In the genomic region with DNA sequence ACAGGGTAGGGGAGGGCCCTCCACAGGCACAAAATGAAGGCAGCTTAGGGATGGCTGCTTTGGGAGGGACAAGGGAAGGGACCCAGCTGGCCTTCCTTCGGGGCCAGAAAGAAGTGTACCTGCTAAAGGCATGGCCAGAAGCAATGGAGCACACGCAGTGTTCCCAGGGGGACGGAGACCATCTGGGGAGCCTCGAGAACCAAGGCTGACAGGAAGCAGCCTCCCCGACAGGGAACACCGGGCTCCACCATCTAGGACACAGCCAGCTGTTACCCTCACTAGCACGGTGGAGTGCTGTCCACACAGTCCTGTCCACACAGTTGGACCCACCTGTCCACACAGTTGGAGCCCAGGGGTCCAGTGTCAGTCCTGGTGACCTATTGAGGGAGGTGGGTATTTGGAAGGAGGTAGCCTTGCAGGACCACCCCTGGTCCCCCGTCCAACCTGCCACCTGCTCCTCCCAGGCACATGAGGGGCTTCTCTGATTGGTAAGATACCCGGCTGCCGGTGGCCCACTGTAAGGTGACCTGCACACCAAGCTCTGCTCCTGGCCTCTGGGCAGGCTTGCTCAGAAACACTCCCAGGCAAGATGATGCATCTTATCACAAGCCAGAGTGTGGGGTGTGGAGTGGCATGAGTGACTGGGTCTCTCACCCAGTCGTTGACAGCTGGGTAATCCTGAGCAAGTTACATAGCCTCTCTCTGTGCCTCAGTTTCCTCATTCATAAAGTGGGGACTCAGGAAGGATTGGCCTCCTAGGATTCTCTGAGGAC, we compare ENCODE assay signal across 11 cellular contexts. TPM values are rescaled to one million over a fixed set of nuclear protein-coding genes. Genes with fewer than 3 reads are reported as not detected.
A peak's percentile ranks its signal among the peaks of the same experiment; 100 is the strongest.
DNase-seq lines count a peak whose midpoint lies in the region; ATAC-seq and TF ChIP-seq lines count a peak whose summit lies in the region.
"Had no signal": no experiment of that assay in that cellular context is flagged by ENCODE, and none has a peak within 500 bp of the region (broad histone marks: within the 10 kb centered on the region; RNA-seq: fewer than 3 reads in every experiment).

No MANE protein-coding gene starts in this region.

- no peak overlapping the region for H2AFZ ChIP-seq in trophoblast cell (ENCODE audit: insufficient read depth, low read length, poor library complexity)

- no peak for TF ChIP-seq CTCF in Panc1 (IDR thresholded peaks at IDR 0.05)
- TF ChIP-seq CTCF in dorsolateral prefrontal cortex (IDR thresholded peaks at IDR 0.05 in 54 of 56, conservative IDR thresholded peaks at IDR 0.05 in 2 of 56; ENCODE audit: low read depth in 1 of 56, partially characterized antibody in 56 of 56): no peak

- no peak overlapping the region for H4K8ac ChIP-seq in trophoblast cell (ENCODE audit: low read depth, low read length)

- no peak overlapping the region for H3K23ac ChIP-seq in trophoblast cell (ENCODE audit: low read length)

- no peaks in the 10 kb centered on the region for H3K9me3 Mint-ChIP-seq in CD4-positive, alpha-beta memory T cell

- no peak overlapping the region for H4K12ac ChIP-seq in trophoblast cell (ENCODE audit: low read depth, low read length)

- no peaks in the 10 kb centered on the region for H3K27me3 Mint-ChIP-seq in CD4-positive, alpha-beta memory T cell

- H3K79me1 ChIP-seq in trophoblast cell (ENCODE audit: low read length): peaks cover 2% of the 10 kb centered on the region

- H2BK120ac ChIP-seq in trophoblast cell (ENCODE audit: insufficient read depth, low read length, poor library complexity): peak overlapping the region; percentile 30

- H3K36me3 ChIP-seq in CD4-positive, alpha-beta memory T cell (ENCODE audit: insufficient read depth, low read length): no peaks in the 10 kb centered on the region
- H3K36me3 ChIP-seq in Panc1 (ENCODE audit: control insufficient read depth, insufficient read depth, low read length): no peaks in the 10 kb centered on the region
- no peaks in the 10 kb centered on the region for H3K36me3 ChIP-seq in trophoblast cell (ENCODE audit: control insufficient read depth in 1 of 2, insufficient read depth in 2 of 2, low read length in 2 of 2)

- peaks cover 25% of the 10 kb centered on the region for H3K4me1 ChIP-seq in CD4-positive, alpha-beta memory T cell (ENCODE audit: insufficient read depth, low read length)
- H3K4me1 ChIP-seq in Panc1 (ENCODE audit: control insufficient read depth, insufficient read depth, low read length) (peaks cover 81% of the 10 kb centered on the region), trophoblast cell (ENCODE audit: control insufficient read depth in 1 of 2, insufficient read depth in 2 of 2, low read length in 2 of 2) (peaks cover 18 to 25% of the 10 kb centered on the region in 2 experiments)

- intact Hi-C loops in CD4-positive, alpha-beta memory T cell (cut with micrococcal nuclease): no loop called here
- intact Hi-C loops in Panc1 (cut with micrococcal nuclease; ENCODE audit: unreplicated experiment) (no loop called here), dorsolateral prefrontal cortex (cut with DNase I) (no loop called here)

- H3K18ac ChIP-seq in trophoblast cell (ENCODE audit: low read length): peak overlapping the region; percentile 57

- peak overlapping the region; percentile 6 for H2AK5ac ChIP-seq in trophoblast cell (ENCODE audit: low read length)

- H3K14ac ChIP-seq in trophoblast cell (ENCODE audit: low read length): no peak overlapping the region

- in situ Hi-C loops in Panc1 (cut with HindIII; ENCODE audit: low pct_unique_long_range_greater_than_20kb, low sequenced_read_pairs): no loop called here

- no peak overlapping the region for H2BK5ac ChIP-seq in trophoblast cell (ENCODE audit: low read depth, low read length, poor library complexity)

- POLR2A ChIA-PET in CD4-positive, alpha-beta memory T cell (lab: Charles Lee; ENCODE audit: partially characterized antibody): interaction anchor here (1.4 kb wide), 1 partner anchor 21 kb away, joined by 6 read pairs; a partner anchor contains a TSS
- POLR2A ChIA-PET in Panc1 (lab: Charles Lee): interaction anchor here (0.6 kb wide), 1 partner anchor 22 kb away, joined by 4 read pairs; no protein-coding TSS in a partner anchor

- H3K9ac ChIP-seq in trophoblast cell (ENCODE audit: low read length): no peak overlapping the region

- no peak overlapping the region for H3K4me3 ChIP-seq in CD4-positive, alpha-beta memory T cell (ENCODE audit: low read length in 2 of 2)
- H3K4me3 ChIP-seq in Panc1 (ENCODE audit: low read depth in 2 of 2, low read length in 2 of 2) (no peak overlapping the region), dorsolateral prefrontal cortex (no peak overlapping the region), trophoblast cell (ENCODE audit: low read depth, low read length) (no peak overlapping the region)

- H4K91ac ChIP-seq in trophoblast cell (ENCODE audit: low read depth, low read length): peak overlapping the region; percentile 15

- CTCF ChIA-PET in CD4-positive, alpha-beta memory T cell (lab: Charles Lee; ENCODE audit: partially characterized antibody): interaction anchor here (1.1 kb wide), 1 partner anchor 21 kb away, joined by 3 read pairs; no protein-coding TSS in a partner anchor
- CTCF ChIA-PET in Panc1 (lab: Charles Lee): no interaction called here

- ATAC-seq in Panc1 (peak; percentile 32; the same call in 1 of the 2 replicates), GM19035 (IDR thresholded peaks at IDR 0.05; ENCODE audit: unreplicated experiment) (no peak), HG02571 (IDR thresholded peaks at IDR 0.05; ENCODE audit: unreplicated experiment) (no peak)

- H3K4me2 ChIP-seq in trophoblast cell (ENCODE audit: low read length): no peak overlapping the region

- no peak for DNase-seq in CD4-positive, alpha-beta memory T cell
- no peak for DNase-seq in Panc1 (ENCODE audit: low read depth, low spot score)
- peak in 1 of 10 donors; percentile 20 for DNase-seq in dorsolateral prefrontal cortex
- no peak for DNase-seq in trophoblast cell
- no peak for DNase-seq in H4 (ENCODE audit: low spot score)
- no peak for DNase-seq in DMS114 treated with DMSO at 0.1 percent for 48 hours (lab: John Stamatoyannopoulos, UW; ENCODE audit: unreplicated experiment)
- DNase-seq: activated gamma-delta T cell treated with Interleukin-2 at 50 U/mL for 16 hours, GF-D8, NCI-H1105 treated with DMSO at 0.1 percent for 48 hours had no signal

- peaks cover 14 to 36% (median 25%) of the 10 kb centered on the region in 4 donors for H3K4me1 Mint-ChIP-seq in CD4-positive, alpha-beta memory T cell

- H3K9me3 ChIP-seq in CD4-positive, alpha-beta memory T cell (ENCODE audit: control insufficient read depth in 1 of 2, low read length in 2 of 2): no peaks in the 10 kb centered on the region
- no peaks in the 10 kb centered on the region for H3K9me3 ChIP-seq in Panc1 (ENCODE audit: control insufficient read depth, insufficient read depth, low read depth, low read length)
- H3K9me3 ChIP-seq in trophoblast cell (ENCODE audit: insufficient read depth, low read depth, low read length): peaks cover 3% of the 10 kb centered on the region

- no peaks in the 10 kb centered on the region for H3K79me2 ChIP-seq in trophoblast cell (ENCODE audit: control insufficient read depth, insufficient read depth, low read length, poor library complexity)

- no peak overlapping the region for H2BK12ac ChIP-seq in trophoblast cell (ENCODE audit: low read length)

- H3K36me3 Mint-ChIP-seq in CD4-positive, alpha-beta memory T cell: no peaks in the 10 kb centered on the region

- peak overlapping the region in 3 of 8 donors; percentile 15 to 71 (median 65) for H3K4me3 Mint-ChIP-seq in CD4-positive, alpha-beta memory T cell

- H3K4ac ChIP-seq in trophoblast cell (ENCODE audit: low read depth, low read length): no peak overlapping the region

- BruUV-seq in Panc1 (replicated peaks; lab: Mats Ljungman, UMichigan): no TSS peak

- no CpG with 5 or more reads among the region's 11 CpGs for WGBS in trophoblast cell (ENCODE audit: extremely low coverage, insufficient coverage, insufficient read length)

- H3K27me3 ChIP-seq in CD4-positive, alpha-beta memory T cell (ENCODE audit: insufficient read depth, low read length): no peaks in the 10 kb centered on the region
- H3K27me3 ChIP-seq in Panc1 (ENCODE audit: control insufficient read depth, insufficient read depth, low read length) (no peaks in the 10 kb centered on the region), dorsolateral prefrontal cortex (no peaks in the 10 kb centered on the region), trophoblast cell (ENCODE audit: insufficient read depth, low read length) (no peaks in the 10 kb centered on the region)

- peak overlapping the region in 5 of 7 donors; percentile 30 to 88 (median 64) for H3K27ac Mint-ChIP-seq in CD4-positive, alpha-beta memory T cell

- H3K27ac ChIP-seq in CD4-positive, alpha-beta memory T cell (ENCODE audit: low read depth, low read length): no peak overlapping the region
- H3K27ac ChIP-seq in Panc1 (ENCODE audit: low read length): peak overlapping the region; percentile 99
- H3K27ac ChIP-seq in dorsolateral prefrontal cortex: peak overlapping the region in 55 of 59 donors; percentile 24 to 88 (median 73)
- H3K27ac ChIP-seq in trophoblast cell (ENCODE audit: low read depth, low read length): no peak overlapping the region

RNA-seq across cellular contexts. Expression of a gene that starts 20.5 kb away (rescaled TPM):
- total RNA-seq in CD4-positive, alpha-beta memory T cell: 10 to 100 TPM; 18.8 to 21.8 TPM
- polyA plus RNA-seq in CD4-positive, alpha-beta memory T cell: 1 to 10 TPM in 1 of 2 donors, under 1 TPM in 1; 0.95 to 6.3 TPM
- 94.7 TPM for total RNA-seq in Panc1 (2021; ENCODE audit: unreplicated experiment)
- polyA plus RNA-seq in Panc1 (2012; ENCODE audit: insufficient read length): 90.7 TPM
- total RNA-seq in dorsolateral prefrontal cortex: 10 to 100 TPM; 16.0 to 44.2 (median 28.5) TPM
- 14.8 and 15.5 TPM in 2 replicates for polyA plus RNA-seq in trophoblast cell (2013)
- 43.2 and 45.6 TPM in 2 replicates for total RNA-seq in H4 (2014; rRNA removed; shearing (Covaris generic))

Comparison
In these comparisons a context has a peak if more than half of its experiments do, and no peak if none do; other contexts are left out.
1. H3K27ac ChIP-seq: peak in Panc1 (single experiment) and dorsolateral prefrontal cortex (55 of 59); none in CD4-positive, alpha-beta memory T cell (single experiment) and trophoblast cell (single experiment).